1 cellular context compared by ENCODE assay signal in the genomic region with DNA sequence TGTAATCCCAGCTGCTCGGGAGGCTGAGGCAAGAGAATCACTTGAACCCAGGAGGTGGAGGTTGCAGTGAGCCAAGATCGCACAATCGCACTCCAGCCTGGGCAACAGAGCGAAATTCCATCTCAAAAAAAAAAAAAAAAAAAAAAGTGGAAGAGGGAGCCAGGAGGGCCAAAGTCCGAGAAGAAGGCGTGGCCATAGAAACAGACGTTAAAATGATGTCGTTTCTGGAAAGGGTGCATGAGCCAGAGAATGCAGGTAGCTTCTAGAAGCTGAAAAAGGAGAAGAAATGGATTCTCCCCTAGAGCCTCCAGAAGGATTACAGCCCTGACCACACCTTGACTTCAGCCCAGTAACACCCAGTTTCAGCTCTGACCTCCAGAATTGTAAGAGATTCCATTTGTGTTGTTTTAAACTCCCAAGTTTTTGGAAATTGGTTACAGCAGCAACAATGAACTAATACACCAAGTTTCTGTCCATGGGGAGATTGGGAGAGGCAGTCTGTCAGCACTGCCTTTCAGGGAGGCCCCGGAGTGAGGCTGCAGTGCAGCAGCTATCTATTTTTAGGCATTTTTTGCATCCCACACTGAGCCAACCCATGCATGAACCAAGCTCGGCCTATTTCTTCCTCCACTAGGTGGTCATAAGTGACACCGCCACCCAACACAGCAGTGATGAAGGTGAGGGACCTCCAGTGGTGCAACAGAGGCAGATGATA.
TF ChIP-seq lines count a peak whose summit lies in the region.

No MANE protein-coding gene starts in this region.

TF ChIP-seq in HepG2, 621 proteins besides CTCF, POLR2A, EP300 and RAD21:
- TF ChIP-seq, protein P1, sequence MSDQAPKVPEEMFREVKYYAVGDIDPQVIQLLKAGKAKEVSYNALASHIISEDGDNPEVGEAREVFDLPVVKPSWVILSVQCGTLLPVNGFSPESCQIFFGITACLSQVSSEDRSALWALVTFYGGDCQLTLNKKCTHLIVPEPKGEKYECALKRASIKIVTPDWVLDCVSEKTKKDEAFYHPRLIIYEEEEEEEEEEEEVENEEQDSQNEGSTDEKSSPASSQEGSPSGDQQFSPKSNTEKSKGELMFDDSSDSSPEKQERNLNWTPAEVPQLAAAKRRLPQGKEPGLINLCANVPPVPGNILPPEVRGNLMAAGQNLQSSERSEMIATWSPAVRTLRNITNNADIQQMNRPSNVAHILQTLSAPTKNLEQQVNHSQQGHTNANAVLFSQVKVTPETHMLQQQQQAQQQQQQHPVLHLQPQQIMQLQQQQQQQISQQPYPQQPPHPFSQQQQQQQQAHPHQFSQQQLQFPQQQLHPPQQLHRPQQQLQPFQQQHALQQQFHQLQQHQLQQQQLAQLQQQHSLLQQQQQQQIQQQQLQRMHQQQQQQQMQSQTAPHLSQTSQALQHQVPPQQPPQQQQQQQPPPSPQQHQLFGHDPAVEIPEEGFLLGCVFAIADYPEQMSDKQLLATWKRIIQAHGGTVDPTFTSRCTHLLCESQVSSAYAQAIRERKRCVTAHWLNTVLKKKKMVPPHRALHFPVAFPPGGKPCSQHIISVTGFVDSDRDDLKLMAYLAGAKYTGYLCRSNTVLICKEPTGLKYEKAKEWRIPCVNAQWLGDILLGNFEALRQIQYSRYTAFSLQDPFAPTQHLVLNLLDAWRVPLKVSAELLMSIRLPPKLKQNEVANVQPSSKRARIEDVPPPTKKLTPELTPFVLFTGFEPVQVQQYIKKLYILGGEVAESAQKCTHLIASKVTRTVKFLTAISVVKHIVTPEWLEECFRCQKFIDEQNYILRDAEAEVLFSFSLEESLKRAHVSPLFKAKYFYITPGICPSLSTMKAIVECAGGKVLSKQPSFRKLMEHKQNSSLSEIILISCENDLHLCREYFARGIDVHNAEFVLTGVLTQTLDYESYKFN (CRISPR knock-in tag; conservative IDR thresholded peaks at IDR 0.05): 0 out of 2 replicates have a peak, but pooled peaks have one; percentile 19
- TF ChIP-seq PPARG (CRISPR knock-in tag; conservative IDR thresholded peaks at IDR 0.05) (no peak), ZFP62 (CRISPR knock-in tag; IDR thresholded peaks at IDR 0.05) (no peak), HNF4G (IDR thresholded peaks at IDR 0.05; ENCODE audit: borderline replicate concordance, low read depth, low read length) (0 out of 2 replicates have a peak, but pooled peaks have one; percentile 14), HNF4G (CRISPR knock-in tag; IDR thresholded peaks at IDR 0.05; ENCODE audit: borderline replicate concordance, low read depth) (no peak), HNF4A (CRISPR knock-in tag; IDR thresholded peaks at IDR 0.05) (peak; percentile 29; the same call in 1 of the 2 replicates), NCOR1 (IDR thresholded peaks at IDR 0.05; ENCODE audit: borderline replicate concordance, low read length) (peak; percentile 43; the same call in 1 of the 2 replicates), ZNF709 (CRISPR knock-in tag; IDR thresholded peaks at IDR 0.05) (0 out of 2 replicates have a peak, but pooled peaks have one; percentile 25), NAIF1 (CRISPR knock-in tag; IDR thresholded peaks at IDR 0.05; ENCODE audit: borderline replicate concordance) (no peak), ZNF12 (CRISPR knock-in tag; IDR thresholded peaks at IDR 0.05) (peak; percentile 59), SOX6 (IDR thresholded peaks at IDR 0.05) (no peak), SOX6 (CRISPR knock-in tag; IDR thresholded peaks at IDR 0.05) (0 out of 2 replicates have a peak, but pooled peaks have one; percentile 22), ZNF432 (CRISPR knock-in tag; IDR thresholded peaks at IDR 0.05; ENCODE audit: borderline replicate concordance) (no peak), MTF2 (CRISPR knock-in tag; IDR thresholded peaks at IDR 0.05; ENCODE audit: borderline replicate concordance) (no peak), ZNF468 (CRISPR knock-in tag; IDR thresholded peaks at IDR 0.05) (no peak), HES4 (CRISPR knock-in tag; IDR thresholded peaks at IDR 0.05; ENCODE audit: borderline replicate concordance) (0 out of 2 replicates have a peak, but pooled peaks have one; percentile 21)
- TF ChIP-seq, protein P2, sequence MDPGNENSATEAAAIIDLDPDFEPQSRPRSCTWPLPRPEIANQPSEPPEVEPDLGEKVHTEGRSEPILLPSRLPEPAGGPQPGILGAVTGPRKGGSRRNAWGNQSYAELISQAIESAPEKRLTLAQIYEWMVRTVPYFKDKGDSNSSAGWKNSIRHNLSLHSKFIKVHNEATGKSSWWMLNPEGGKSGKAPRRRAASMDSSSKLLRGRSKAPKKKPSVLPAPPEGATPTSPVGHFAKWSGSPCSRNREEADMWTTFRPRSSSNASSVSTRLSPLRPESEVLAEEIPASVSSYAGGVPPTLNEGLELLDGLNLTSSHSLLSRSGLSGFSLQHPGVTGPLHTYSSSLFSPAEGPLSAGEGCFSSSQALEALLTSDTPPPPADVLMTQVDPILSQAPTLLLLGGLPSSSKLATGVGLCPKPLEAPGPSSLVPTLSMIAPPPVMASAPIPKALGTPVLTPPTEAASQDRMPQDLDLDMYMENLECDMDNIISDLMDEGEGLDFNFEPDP (CRISPR knock-in tag; conservative IDR thresholded peaks at IDR 0.05): no peak
- TF ChIP-seq, protein P3, sequence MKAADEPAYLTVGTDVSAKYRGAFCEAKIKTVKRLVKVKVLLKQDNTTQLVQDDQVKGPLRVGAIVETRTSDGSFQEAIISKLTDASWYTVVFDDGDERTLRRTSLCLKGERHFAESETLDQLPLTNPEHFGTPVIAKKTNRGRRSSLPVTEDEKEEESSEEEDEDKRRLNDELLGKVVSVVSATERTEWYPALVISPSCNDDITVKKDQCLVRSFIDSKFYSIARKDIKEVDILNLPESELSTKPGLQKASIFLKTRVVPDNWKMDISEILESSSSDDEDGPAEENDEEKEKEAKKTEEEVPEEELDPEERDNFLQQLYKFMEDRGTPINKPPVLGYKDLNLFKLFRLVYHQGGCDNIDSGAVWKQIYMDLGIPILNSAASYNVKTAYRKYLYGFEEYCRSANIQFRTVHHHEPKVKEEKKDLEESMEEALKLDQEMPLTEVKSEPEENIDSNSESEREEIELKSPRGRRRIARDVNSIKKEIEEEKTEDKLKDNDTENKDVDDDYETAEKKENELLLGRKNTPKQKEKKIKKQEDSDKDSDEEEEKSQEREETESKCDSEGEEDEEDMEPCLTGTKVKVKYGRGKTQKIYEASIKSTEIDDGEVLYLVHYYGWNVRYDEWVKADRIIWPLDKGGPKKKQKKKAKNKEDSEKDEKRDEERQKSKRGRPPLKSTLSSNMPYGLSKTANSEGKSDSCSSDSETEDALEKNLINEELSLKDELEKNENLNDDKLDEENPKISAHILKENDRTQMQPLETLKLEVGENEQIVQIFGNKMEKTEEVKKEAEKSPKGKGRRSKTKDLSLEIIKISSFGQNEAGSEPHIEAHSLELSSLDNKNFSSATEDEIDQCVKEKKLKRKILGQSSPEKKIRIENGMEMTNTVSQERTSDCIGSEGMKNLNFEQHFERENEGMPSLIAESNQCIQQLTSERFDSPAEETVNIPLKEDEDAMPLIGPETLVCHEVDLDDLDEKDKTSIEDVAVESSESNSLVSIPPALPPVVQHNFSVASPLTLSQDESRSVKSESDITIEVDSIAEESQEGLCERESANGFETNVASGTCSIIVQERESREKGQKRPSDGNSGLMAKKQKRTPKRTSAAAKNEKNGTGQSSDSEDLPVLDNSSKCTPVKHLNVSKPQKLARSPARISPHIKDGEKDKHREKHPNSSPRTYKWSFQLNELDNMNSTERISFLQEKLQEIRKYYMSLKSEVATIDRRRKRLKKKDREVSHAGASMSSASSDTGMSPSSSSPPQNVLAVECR (CRISPR knock-in tag; IDR thresholded peaks at IDR 0.05; ENCODE audit: borderline replicate concordance): 0 out of 2 replicates have a peak, but pooled peaks have one; percentile 23
- TF ChIP-seq, protein P4, sequence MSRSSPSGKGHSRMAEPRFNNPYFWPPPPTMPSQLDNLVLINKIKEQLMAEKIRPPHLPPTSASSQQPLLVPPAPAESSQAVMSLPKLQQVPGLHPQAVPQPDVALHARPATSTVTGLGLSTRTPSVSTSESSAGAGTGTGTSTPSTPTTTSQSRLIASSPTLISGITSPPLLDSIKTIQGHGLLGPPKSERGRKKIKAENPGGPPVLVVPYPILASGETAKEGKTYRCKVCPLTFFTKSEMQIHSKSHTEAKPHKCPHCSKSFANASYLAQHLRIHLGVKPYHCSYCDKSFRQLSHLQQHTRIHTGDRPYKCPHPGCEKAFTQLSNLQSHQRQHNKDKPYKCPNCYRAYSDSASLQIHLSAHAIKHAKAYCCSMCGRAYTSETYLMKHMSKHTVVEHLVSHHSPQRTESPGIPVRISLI (CRISPR knock-in tag; IDR thresholded peaks at IDR 0.05; ENCODE audit: borderline replicate concordance): peak; percentile 89
- TF ChIP-seq, protein P5, sequence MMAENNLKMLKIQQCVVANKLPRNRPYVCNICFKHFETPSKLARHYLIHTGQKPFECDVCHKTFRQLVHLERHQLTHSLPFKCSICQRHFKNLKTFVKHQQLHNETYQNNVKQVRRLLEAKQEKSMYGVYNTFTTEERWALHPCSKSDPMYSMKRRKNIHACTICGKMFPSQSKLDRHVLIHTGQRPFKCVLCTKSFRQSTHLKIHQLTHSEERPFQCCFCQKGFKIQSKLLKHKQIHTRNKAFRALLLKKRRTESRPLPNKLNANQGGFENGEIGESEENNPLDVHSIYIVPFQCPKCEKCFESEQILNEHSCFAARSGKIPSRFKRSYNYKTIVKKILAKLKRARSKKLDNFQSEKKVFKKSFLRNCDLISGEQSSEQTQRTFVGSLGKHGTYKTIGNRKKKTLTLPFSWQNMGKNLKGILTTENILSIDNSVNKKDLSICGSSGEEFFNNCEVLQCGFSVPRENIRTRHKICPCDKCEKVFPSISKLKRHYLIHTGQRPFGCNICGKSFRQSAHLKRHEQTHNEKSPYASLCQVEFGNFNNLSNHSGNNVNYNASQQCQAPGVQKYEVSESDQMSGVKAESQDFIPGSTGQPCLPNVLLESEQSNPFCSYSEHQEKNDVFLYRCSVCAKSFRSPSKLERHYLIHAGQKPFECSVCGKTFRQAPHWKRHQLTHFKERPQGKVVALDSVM (CRISPR knock-in tag; IDR thresholded peaks at IDR 0.05): 0 out of 2 replicates have a peak, but pooled peaks have one; percentile 64
- TF ChIP-seq, protein P6, sequence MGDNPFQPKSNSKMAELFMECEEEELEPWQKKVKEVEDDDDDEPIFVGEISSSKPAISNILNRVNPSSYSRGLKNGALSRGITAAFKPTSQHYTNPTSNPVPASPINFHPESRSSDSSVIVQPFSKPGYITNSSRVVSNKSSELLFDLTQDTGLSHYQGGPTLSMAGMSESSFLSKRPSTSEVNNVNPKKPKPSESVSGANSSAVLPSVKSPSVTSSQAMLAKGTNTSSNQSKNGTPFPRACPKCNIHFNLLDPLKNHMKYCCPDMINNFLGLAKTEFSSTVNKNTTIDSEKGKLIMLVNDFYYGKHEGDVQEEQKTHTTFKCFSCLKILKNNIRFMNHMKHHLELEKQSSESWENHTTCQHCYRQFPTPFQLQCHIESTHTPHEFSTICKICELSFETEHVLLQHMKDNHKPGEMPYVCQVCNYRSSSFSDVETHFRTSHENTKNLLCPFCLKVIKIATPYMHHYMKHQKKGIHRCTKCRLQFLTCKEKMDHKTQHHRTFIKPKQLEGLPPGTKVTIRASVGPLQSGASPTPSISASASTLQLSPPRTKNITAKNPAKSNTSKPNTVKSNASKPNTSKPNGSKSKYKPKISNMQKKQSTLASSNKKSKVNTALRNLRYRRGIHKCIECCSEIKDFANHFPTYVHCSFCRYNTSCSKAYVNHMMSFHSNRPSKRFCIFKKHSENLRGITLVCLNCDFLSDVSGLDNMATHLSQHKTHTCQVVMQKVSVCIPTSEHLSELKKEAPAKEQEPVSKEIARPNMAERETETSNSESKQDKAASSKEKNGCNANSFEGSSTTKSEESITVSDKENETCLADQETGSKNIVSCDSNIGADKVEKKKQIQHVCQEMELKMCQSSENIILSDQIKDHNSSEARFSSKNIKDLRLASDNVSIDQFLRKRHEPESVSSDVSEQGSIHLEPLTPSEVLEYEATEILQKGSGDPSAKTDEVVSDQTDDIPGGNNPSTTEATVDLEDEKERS (CRISPR knock-in tag; IDR thresholded peaks at IDR 0.05): no peak
